Comparison of ENCODE assay signal across 1 cellular context in the genomic region with DNA sequence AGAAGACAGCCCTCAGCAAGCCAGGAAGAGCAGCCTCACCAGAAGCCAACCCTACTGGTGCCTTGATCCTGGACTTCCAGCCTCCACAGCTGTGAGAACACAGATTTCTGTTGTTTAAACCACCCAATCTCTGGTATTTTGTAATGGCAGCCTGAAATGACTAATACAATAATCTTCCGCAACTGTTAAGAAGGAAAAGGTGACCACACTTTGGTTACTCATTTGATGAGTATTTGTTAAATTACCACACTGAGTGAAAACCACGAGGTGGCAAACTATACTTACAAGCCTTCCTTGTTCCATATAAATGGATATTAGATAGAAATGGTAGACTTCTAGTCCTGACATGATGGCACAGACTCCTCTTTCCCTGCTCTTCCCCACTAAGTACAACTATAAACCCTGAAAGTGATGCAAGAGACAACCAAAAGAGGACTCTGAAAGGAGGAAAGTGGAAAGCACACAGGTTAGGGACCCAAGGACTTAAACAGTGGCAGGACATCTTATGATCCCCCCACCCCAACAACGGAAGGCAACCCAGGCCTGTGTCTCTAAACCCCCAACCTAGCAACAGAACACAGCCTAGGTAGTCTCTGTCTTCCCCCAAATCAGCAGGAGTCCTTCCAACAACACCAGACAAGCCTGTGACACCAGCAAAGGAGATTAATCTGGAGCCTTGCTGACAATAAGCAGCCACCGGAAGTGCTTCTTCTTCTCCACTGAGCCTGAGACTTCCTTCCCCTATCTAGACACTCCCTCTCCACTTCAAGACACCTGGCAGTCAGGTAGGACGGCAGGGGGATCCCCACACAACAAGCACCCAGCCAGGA.
TF ChIP-seq lines count a peak whose summit lies in the region.

No MANE protein-coding gene starts in this region.

TF ChIP-seq in IMR-90, 13 proteins besides CTCF, POLR2A, EP300 and RAD21:
- TF ChIP-seq NFE2L2 (IDR thresholded peaks at IDR 0.05; ENCODE audit: low read depth, low read length), result no peak
- TF ChIP-seq CEBPB (IDR thresholded peaks at IDR 0.05; ENCODE audit: low read depth, low read length), result peak; percentile 34; the same call in 1 of the 2 replicates
